Comparison of ENCODE assay signal across 4 cellular contexts in genomic region chr15:50602028-50602427, GRCh38. TPM values are rescaled to one million over a fixed set of nuclear protein-coding genes. Genes with fewer than 3 reads are reported as not detected.
"Had no signal": no experiment of that assay in that cellular context is flagged by ENCODE, and none has a peak within 500 bp of the region (broad histone marks: within the 10 kb centered on the region; RNA-seq: fewer than 3 reads in every experiment).

No MANE protein-coding gene starts in this region.

RNA-seq across cellular contexts. Expression of gene USP50, which starts 55.6 kb away (rescaled TPM):
- total RNA-seq: HT-29, IMR-90 had no signal
- polyA plus RNA-seq: HepG2, IgD-negative memory B cell, IMR-90 had no signal
